ENCODE assay signal across 1 cellular context in the genomic region with DNA sequence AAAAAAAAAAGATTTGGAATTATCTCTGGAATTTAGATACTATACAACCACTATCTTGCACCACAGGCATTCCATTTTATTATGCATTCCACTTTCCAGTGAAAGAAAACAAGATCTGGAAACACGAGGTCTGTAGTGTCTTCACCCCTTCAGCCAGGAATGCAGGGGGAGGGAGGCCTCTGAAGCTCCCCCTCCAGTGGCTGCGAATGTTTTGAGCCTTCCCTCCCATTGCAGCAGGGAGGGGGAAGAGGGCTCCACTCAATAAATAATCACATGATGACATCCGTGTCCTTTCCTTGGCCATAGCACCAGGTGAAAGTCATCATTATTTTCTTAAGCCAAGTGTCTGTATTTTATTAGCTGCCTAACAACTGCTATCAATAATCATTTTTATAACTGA.
A peak's percentile ranks its signal among the peaks of the same experiment; 100 is the strongest.
TF ChIP-seq lines count a peak whose summit lies in the region.

No MANE protein-coding gene starts in this region.

TF ChIP-seq in H1, 55 proteins besides CTCF, POLR2A, EP300 and RAD21:
- TF ChIP-seq SP4 (IDR thresholded peaks at IDR 0.05; ENCODE audit: low read length): no peak
- peak; percentile 79 for TF ChIP-seq TEAD4 (IDR thresholded peaks at IDR 0.05; ENCODE audit: low read depth, low read length)
